ENCODE assay signal across 6 cellular contexts in genomic region chr7:102790364-102791100, GRCh38. TPM values are rescaled to one million over a fixed set of nuclear protein-coding genes. Genes with fewer than 3 reads are reported as not detected.
DNase-seq lines count a peak whose midpoint lies in the region; ATAC-seq, FAIRE-seq and TF ChIP-seq lines count a peak whose summit lies in the region.
"Not testable (repeated sequence)": the region's sequence is repeated elsewhere in the genome, so short reads cannot be mapped to it uniquely, and the experiment has no call there.

No MANE protein-coding gene starts in this region.

- not testable (repeated sequence) for TF ChIP-seq POLR2A in A549 (IDR thresholded peaks at IDR 0.05; ENCODE audit: low read length); IMR-90 (IDR thresholded peaks at IDR 0.05; ENCODE audit: low read depth, low read length); K562 (conservative IDR thresholded peaks at IDR 0.05); HepG2 (IDR thresholded peaks at IDR 0.05; ENCODE audit: insufficient read depth in 1 of 2, low read depth in 2 of 2, low read length in 2 of 2)

- H2BK15ac ChIP-seq in IMR-90 (ENCODE audit: low read depth, low read length), result not testable (repeated sequence)

- not testable (repeated sequence) for H3K9me3 ChIP-seq in A549; IMR-90 (ENCODE audit: control insufficient read depth, insufficient read depth, low read length); K562 (replicated peaks; ENCODE audit: control insufficient read depth, insufficient read depth, low read depth, low read length); HepG2 (ENCODE audit: low read length); mucosa of descending colon

- not testable (repeated sequence) for H3K9ac ChIP-seq in IMR-90 (ENCODE audit: low read depth, low read length); K562 (ENCODE audit: insufficient read depth in 1 of 2, low read depth in 2 of 2, low read length in 2 of 2); HepG2 (ENCODE audit: insufficient read depth, low read depth, low read length)

- peak overlapping the region; percentile 42 for H3K4me2 ChIP-seq in A549
- not testable (repeated sequence) for H3K4me2 ChIP-seq in IMR-90 (ENCODE audit: low read depth, low read length); K562 (ENCODE audit: insufficient read depth, low read length); HepG2 (ENCODE audit: low read depth, low read length)

- not testable (repeated sequence) for H3K4me1 ChIP-seq in A549; IMR-90 (ENCODE audit: control insufficient read depth, insufficient read depth, low read length); K562 (replicated peaks in 1 of 2; ENCODE audit: control insufficient read depth in 2 of 2, insufficient read depth in 2 of 2, low read length in 2 of 2); HepG2 (ENCODE audit: insufficient read depth, low read length); mucosa of descending colon (ENCODE audit: low read depth)

- not testable (repeated sequence) for TF ChIP-seq CTCF in A549 (IDR thresholded peaks at IDR 0.05); IMR-90 (conservative IDR thresholded peaks at IDR 0.05; ENCODE audit: low read depth, low read length); K562 (IDR thresholded peaks at IDR 0.05 in 2 of 3, conservative IDR thresholded peaks at IDR 0.05 in 1 of 3; ENCODE audit: insufficient read depth in 2 of 3, low read depth in 1 of 3, low read length in 3 of 3); HepG2 (CRISPR knock-in tag; IDR thresholded peaks at IDR 0.05); mucosa of descending colon (IDR thresholded peaks at IDR 0.05)

- H2BK20ac ChIP-seq in IMR-90 (ENCODE audit: low read depth, low read length), result not testable (repeated sequence)

- not testable (repeated sequence) for H4K20me1 ChIP-seq in IMR-90 (ENCODE audit: insufficient read depth, low read length); K562 (replicated peaks; ENCODE audit: control insufficient read depth, insufficient read depth, low read length); HepG2 (ENCODE audit: insufficient read depth, low read length)

- POLR2A ChIA-PET in A549 (lab: Yijun Ruan, JAX); IMR-90 (lab: Charles Lee; ENCODE audit: unreplicated experiment); K562 (lab: Yijun Ruan, JAX); HepG2 (lab: Yijun Ruan, JAX): not testable (repeated sequence)

- H3K27ac ChIP-seq in A549; IMR-90 (ENCODE audit: insufficient read depth, low read length); K562 (ENCODE audit: extremely low read depth, low read depth, low read length); HepG2 (ENCODE audit: extremely low read length, insufficient read depth, low read length): not testable (repeated sequence)

- H2AK5ac ChIP-seq in IMR-90 (ENCODE audit: low read depth, low read length), result not testable (repeated sequence)

- WGBS in A549 (ENCODE audit: missing lambda C conversion rate), result 28% methylated on average over 4 of the region's 4 CpGs
- no CpG with 5 or more reads among the region's 4 CpGs for WGBS in IMR-90 (ENCODE audit: extremely low coverage in 2 of 2, insufficient read length in 1 of 2), 2 experiments
- 51% methylated on average over 3 of the region's 4 CpGs for WGBS in K562 (ENCODE audit: insufficient coverage, low coverage, missing lambda C conversion rate)
- WGBS in HepG2 (ENCODE audit: low lambda C conversion rate), result 34% methylated on average over 4 of the region's 4 CpGs

- H2BK5ac ChIP-seq in IMR-90 (ENCODE audit: low read depth, low read length, poor library complexity, severe bottlenecking), result not testable (repeated sequence)

- TF ChIP-seq RAD21 in A549 (conservative IDR thresholded peaks at IDR 0.05 in 1 of 2, IDR thresholded peaks at IDR 0.05 in 1 of 2); IMR-90 (IDR thresholded peaks at IDR 0.05; ENCODE audit: low read length); K562 (CRISPR knock-in tag; conservative IDR thresholded peaks at IDR 0.05 in 1 of 2, IDR thresholded peaks at IDR 0.05 in 1 of 2); HepG2 (CRISPR knock-in tag; IDR thresholded peaks at IDR 0.05): not testable (repeated sequence)

- not testable (repeated sequence) for H2BK120ac ChIP-seq in IMR-90 (ENCODE audit: low read depth, low read length)

- not testable (repeated sequence) for H3K56ac ChIP-seq in IMR-90 (ENCODE audit: extremely low read depth, insufficient read depth, low read length)

- H3K23ac ChIP-seq in IMR-90 (ENCODE audit: low read depth, low read length), result not testable (repeated sequence)

- not testable (repeated sequence) for H3K14ac ChIP-seq in IMR-90 (replicated peaks; ENCODE audit: low read depth, low read length)

- H4K91ac ChIP-seq in IMR-90 (ENCODE audit: insufficient read depth, low read depth, low read length), result not testable (repeated sequence)

- peak; percentile 78 to 86 for ATAC-seq in A549
- peak; percentile 22; the same call in 1 of the 2 replicates for ATAC-seq in IMR-90 (ENCODE audit: low read depth)
- ATAC-seq in K562, result not testable (repeated sequence)
- peak; percentile 57 for ATAC-seq in left colon
- peak; percentile 89 for ATAC-seq in HepG2
- peak; percentile 48 for ATAC-seq in mucosa of descending colon

- CTCF ChIA-PET in A549 (lab: Yijun Ruan, JAX); IMR-90 (lab: Yijun Ruan, JAX); K562 (lab: Yijun Ruan, JAX; ENCODE audit: low intra/inter-chr PET ratio); HepG2 (lab: Yijun Ruan, JAX; ENCODE audit: low intra/inter-chr PET ratio, low total read pairs): not testable (repeated sequence)

- not testable (repeated sequence) for H3K36me3 ChIP-seq in IMR-90 (ENCODE audit: control insufficient read depth, insufficient read depth, low read length); K562 (ENCODE audit: control insufficient read depth, insufficient read depth, low read length); HepG2 (replicated peaks in 1 of 2; ENCODE audit: control insufficient read depth in 1 of 2, insufficient read depth in 2 of 2, low read length in 2 of 2); mucosa of descending colon (ENCODE audit: low read depth)

- H2AFZ ChIP-seq in IMR-90 (replicated peaks; ENCODE audit: low read length, poor library complexity); K562 (ENCODE audit: low read depth, low read length); HepG2 (ENCODE audit: low read length): not testable (repeated sequence)

- intact Hi-C loops in IMR-90 (cut with micrococcal nuclease); K562 (cut with micrococcal nuclease); left colon (cut with DNase I, micrococcal nuclease); HepG2 (cut with micrococcal nuclease; ENCODE audit: unreplicated experiment); mucosa of descending colon (cut with DNase I, micrococcal nuclease): not testable (repeated sequence)

- H3K79me1 ChIP-seq in IMR-90 (ENCODE audit: low read depth in 1 of 2, low read length in 2 of 2), result not testable (repeated sequence)

- in situ Hi-C loops in IMR-90 (cut with MboI; ENCODE audit: low sequenced_read_pairs); K562 (cut with MboI); HepG2 (cut with HindIII; ENCODE audit: extremely low pct_ligation_motif_present, low pct_unique_long_range_greater_than_20kb): not testable (repeated sequence)

- not testable (repeated sequence) for BruUV-seq in IMR-90 (replicated peaks; lab: Mats Ljungman, UMichigan); K562 (replicated peaks; lab: Mats Ljungman, UMichigan); HepG2 (replicated peaks; lab: Mats Ljungman, UMichigan)

- H3K4me3 ChIP-seq in A549; IMR-90 (ENCODE audit: insufficient read depth, low read depth, low read length); K562; HepG2 (replicated peaks in 1 of 3; ENCODE audit: insufficient read depth in 1 of 3, low read depth in 2 of 3, low read length in 3 of 3); mucosa of descending colon: not testable (repeated sequence)

- FAIRE-seq in A549 (lab: Jason Lieb, UNC) (peak; percentile 72), K562 (lab: Jason Lieb, UNC) (peak; percentile 42), HepG2 (lab: Jason Lieb, UNC) (peak; percentile 94)

- not testable (repeated sequence) for H4K5ac ChIP-seq in IMR-90 (ENCODE audit: low read depth, low read length)

- dilution Hi-C loops in IMR-90 (cut with HindIII; ENCODE audit: low sequenced_read_pairs, unreplicated experiment), result not testable (repeated sequence)

- DNase-seq in A549 (ENCODE audit: low read depth in 1 of 2, low spot score in 1 of 2); IMR-90; K562 (ENCODE audit: extremely low read depth in 1 of 4, low spot score in 3 of 4); left colon; HepG2 (ENCODE audit: low spot score); mucosa of descending colon: not testable (repeated sequence)

- not testable (repeated sequence) for H4K8ac ChIP-seq in IMR-90 (ENCODE audit: low read depth in 2 of 2, low read length in 2 of 2)

- H3K4ac ChIP-seq in IMR-90 (ENCODE audit: low read depth, low read length), result not testable (repeated sequence)

- H3K79me2 ChIP-seq in K562 (ENCODE audit: control insufficient read depth, insufficient read depth, low read length); HepG2 (ENCODE audit: insufficient read depth, low read length): not testable (repeated sequence)

- H3K9me1 ChIP-seq in IMR-90 (ENCODE audit: insufficient read depth, low read length); K562 (ENCODE audit: control insufficient read depth, insufficient read depth, low read length): not testable (repeated sequence)

- not testable (repeated sequence) for H2AK9ac ChIP-seq in IMR-90 (replicated peaks; ENCODE audit: low read depth, low read length, poor library complexity)

- H3K27me3 ChIP-seq in IMR-90 (ENCODE audit: control insufficient read depth, insufficient read depth, low read length); K562 (ENCODE audit: control insufficient read depth in 2 of 2, insufficient read depth in 2 of 2, low read length in 2 of 2); HepG2 (ENCODE audit: control insufficient read depth in 1 of 2, insufficient read depth in 2 of 2, low read length in 2 of 2): not testable (repeated sequence)

- TF ChIP-seq EP300 in A549 (IDR thresholded peaks at IDR 0.05); K562 (IDR thresholded peaks at IDR 0.05; ENCODE audit: low read length); HepG2 (IDR thresholded peaks at IDR 0.05; ENCODE audit: low read depth in 2 of 2, low read length in 2 of 2); HepG2 (CRISPR knock-in tag; IDR thresholded peaks at IDR 0.05; ENCODE audit: borderline replicate concordance): not testable (repeated sequence)

- H3K18ac ChIP-seq in IMR-90 (ENCODE audit: low read depth, low read length), result not testable (repeated sequence)

RNA-seq across cellular contexts. Expression of gene FAM185A, which starts 41.7 kb away (rescaled TPM):
- polyA plus RNA-seq in A549 (2011; rRNA removed) (6.9 and 9.1 TPM in 2 replicates), A549 (2017; fragmentation: RNase III; extraction: RNeasy Plus Mini Kit Qiagen cat#74134 plus additional on column Dnase treatment) (7.4 to 8.1 TPM (median 7.5 TPM) in 3 replicates), IMR-90 (2012; rRNA removed) (3.0 and 3.6 TPM in 2 replicates), K562 (2011; rRNA removed) (6.1 and 10.6 TPM in 2 replicates), K562 (2014; fragmentation: Illumina TruSeq; extraction: Trizol) (8.6 and 11.0 TPM in 2 replicates), K562 (2014; fragmentation: Nextera tagmentation; extraction: Ambion mirVana) (1 to 10 TPM; 1.7 to 1.9 TPM), K562 (2014; rRNA removed) (17.4 and 19.8 TPM in 2 replicates), HepG2 (2011; rRNA removed) (5.0 and 5.4 TPM in 2 replicates)
- polyA plus RNA-seq in A549 (2012; cell fraction: cytosol; rRNA removed), result 10.3 and 10.8 TPM in 2 replicates
- 15.9 and 16.9 TPM in 2 replicates for polyA plus RNA-seq in A549 (2012; cell fraction: nucleus; rRNA removed)
- 8.9 and 9.7 TPM in 2 replicates for polyA minus RNA-seq in A549 (2011; rRNA and poly(A)+ RNA removed)
- total RNA-seq in IMR-90 (2012; rRNA removed) (4.3 and 6.4 TPM in 2 replicates), K562 (2014; rRNA removed) (15.8 and 21.6 TPM in 2 replicates), K562 (2014; rRNA removed; fragmentation: Illumina TruSeq; extraction: Trizol) (10.9 and 11.1 TPM in 2 replicates), K562 (2015; rRNA removed; fragmentation: Illumina TruSeq; extraction: Trizol) (9.9 and 10.2 TPM in 2 replicates), K562 (2021) (13.0 TPM in 2 replicates), left colon (10 to 100 TPM; 10.1 to 10.4 TPM), HepG2 (2016; rRNA removed; fragmentation: Illumina TruSeq; extraction: Trizol) (11.6 and 12.9 TPM in 2 replicates), mucosa of descending colon (10 to 100 TPM in 2 of 3 donors, 1 to 10 TPM in 1; 8.7 to 12.2 (median 10.4) TPM)
- polyA plus RNA-seq in IMR-90 (2012; cell fraction: cytosol; rRNA removed), result 3.1 and 3.3 TPM in 2 replicates
- polyA plus RNA-seq in IMR-90 (2012; cell fraction: nucleus; rRNA removed; ENCODE audit: low replicate concordance), result 6.9 and 9.0 TPM in 2 replicates
- total RNA-seq in K562 (2011; cell fraction: chromatin; rRNA removed; ENCODE audit: low replicate concordance), result 19.3 and 23.2 TPM in 2 replicates
- 21.5 and 22.5 TPM in 2 replicates for total RNA-seq in K562 (2011; cell fraction: nucleolus; rRNA removed)
- 15.4 and 16.0 TPM in 2 replicates for total RNA-seq in K562 (2011; cell fraction: nucleoplasm; rRNA removed)
- 5.4 and 12.5 TPM in 2 replicates for polyA plus RNA-seq in K562 (2011; cell fraction: cytosol; rRNA removed)
- 13.4 and 25.8 TPM in 2 replicates for polyA plus RNA-seq in K562 (2011; cell fraction: nucleus; rRNA removed)
- polyA plus RNA-seq in K562 (2012), result 6.9 and 7.0 TPM in 2 replicates
- polyA minus RNA-seq in K562 (2011; rRNA and poly(A)+ RNA removed), result 8.7 and 9.4 TPM in 2 replicates
- polyA minus RNA-seq in K562 (2011; cell fraction: cytosol; rRNA and poly(A)+ RNA removed), result 5.3 and 7.8 TPM in 2 replicates
- 17.7 and 20.9 TPM in 2 replicates for polyA minus RNA-seq in K562 (2011; cell fraction: nucleus; rRNA and poly(A)+ RNA removed)
- 5.0 and 6.2 TPM in 2 replicates for total RNA-seq in HepG2 (2016; cell fraction: cytosol; rRNA removed; fragmentation: Illumina TruSeq; extraction: Trizol; ENCODE audit: low read depth)
- total RNA-seq in HepG2 (2016; cell fraction: insoluble cytoplasmic fraction; rRNA removed; fragmentation: Illumina TruSeq; extraction: Trizol), result 10.9 and 11.9 TPM in 2 replicates
- total RNA-seq in HepG2 (2016; cell fraction: membrane; rRNA removed; fragmentation: Illumina TruSeq; extraction: Trizol), result 4.1 and 5.3 TPM in 2 replicates
- 18.2 and 19.6 TPM in 2 replicates for total RNA-seq in HepG2 (2016; cell fraction: nucleus; rRNA removed; fragmentation: Illumina TruSeq; extraction: Trizol)
- polyA plus RNA-seq in HepG2 (2011; cell fraction: cytosol; rRNA removed), result 4.1 and 5.4 TPM in 2 replicates
- 15.7 and 15.8 TPM in 2 replicates for polyA plus RNA-seq in HepG2 (2011; cell fraction: nucleus; rRNA removed)
- 1.7 and 5.4 TPM in 2 replicates for polyA plus RNA-seq in HepG2 (2012)
- polyA plus RNA-seq in HepG2 (2016; cell fraction: cytosol; fragmentation: Illumina TruSeq; extraction: Trizol; ENCODE audit: low read depth), result 1.1 and 1.3 TPM in 2 replicates
- polyA plus RNA-seq in HepG2 (2016; cell fraction: insoluble cytoplasmic fraction; fragmentation: Illumina TruSeq; extraction: Trizol; ENCODE audit: low read depth), result 9.7 and 10.4 TPM in 2 replicates
- polyA plus RNA-seq in HepG2 (2016; cell fraction: membrane; fragmentation: Illumina TruSeq; extraction: Trizol; ENCODE audit: low read depth), result 2.2 and 2.6 TPM in 2 replicates
- polyA plus RNA-seq in HepG2 (2016; cell fraction: nucleus; fragmentation: Illumina TruSeq; extraction: Trizol; ENCODE audit: insufficient read depth, low read depth), result 10.1 and 11.2 TPM in 2 replicates
- 12.2 TPM in 2 replicates for polyA minus RNA-seq in HepG2 (2011; rRNA and poly(A)+ RNA removed; ENCODE audit: low replicate concordance)
- 5.0 and 6.1 TPM in 2 replicates for polyA minus RNA-seq in HepG2 (2011; cell fraction: cytosol; rRNA and poly(A)+ RNA removed)
- 25.9 and 26.7 TPM in 2 replicates for polyA minus RNA-seq in HepG2 (2011; cell fraction: nucleus; rRNA and poly(A)+ RNA removed)
